In the genomic region with DNA sequence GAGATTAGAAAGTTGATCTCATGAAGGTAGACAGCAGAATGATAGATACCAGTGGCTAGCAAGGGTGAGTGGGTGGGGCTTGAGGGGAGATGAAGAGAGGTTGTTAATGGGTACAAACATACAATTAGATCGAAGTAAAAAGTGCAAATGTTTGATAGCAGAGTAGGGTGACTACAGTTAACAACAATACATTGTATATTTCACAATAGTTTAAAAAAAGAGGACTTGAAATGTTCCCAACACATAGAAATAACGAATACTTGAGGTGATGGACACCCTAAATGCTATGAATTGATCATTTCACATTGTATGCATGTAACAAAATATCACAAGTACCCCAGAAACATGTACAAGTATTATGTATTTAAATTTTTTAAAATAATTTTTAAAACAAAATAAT, we compare ENCODE assay signal across 17 cellular contexts. TPM values are rescaled to one million over a fixed set of nuclear protein-coding genes. Genes with fewer than 3 reads are reported as not detected.
DNase-seq lines count a peak whose midpoint lies in the region; ATAC-seq, FAIRE-seq and TF ChIP-seq lines count a peak whose summit lies in the region.
"Had no signal": no experiment of that assay in that cellular context is flagged by ENCODE, and none has a peak within 500 bp of the region (broad histone marks: within the 10 kb centered on the region; RNA-seq: fewer than 3 reads in every experiment).

No MANE protein-coding gene starts in this region.

- peaks cover 9% of the 10 kb centered on the region for H3K36me3 Mint-ChIP-seq in T-helper 17 cell (ENCODE audit: low read depth)
- peaks cover 9 to 30% (median 29%) of the 10 kb centered on the region in 3 donors for H3K36me3 Mint-ChIP-seq in immature natural killer cell
- H3K36me3 Mint-ChIP-seq in nephron progenitor cell (ENCODE audit: low read depth) = peaks cover 88% of the 10 kb centered on the region
- peaks cover 69% of the 10 kb centered on the region for H3K36me3 Mint-ChIP-seq in activated CD8-positive, alpha-beta T cell treated with anti-CD3 and anti-CD28 coated beads for 36 hours (ENCODE audit: low read depth)

- POLR2A ChIA-PET in A549 (lab: Yijun Ruan, JAX) = no interaction called here
- POLR2A ChIA-PET in activated CD8-positive, alpha-beta T cell treated with anti-CD3 and anti-CD28 coated beads for 36 hours (lab: Charles Lee) = no interaction called here

- intact Hi-C loops in left cardiac atrium (cut with DNase I) = no loop called here
- intact Hi-C loops in activated CD8-positive, alpha-beta T cell treated with anti-CD3 and anti-CD28 coated beads for 36 hours (cut with micrococcal nuclease) = no loop called here

- 87% methylated on average over 2 of the region's 2 CpGs for WGBS in A549 (ENCODE audit: missing lambda C conversion rate)

- no peak for ATAC-seq in A549
- no peak for ATAC-seq in T-helper 17 cell
- ATAC-seq in left cardiac atrium = no peak
- ATAC-seq in activated CD8-positive, alpha-beta T cell treated with anti-CD3 and anti-CD28 coated beads for 36 hours = no peak
- ATAC-seq: CD8-positive, alpha-beta T cell had no signal

- H3K4me1 Mint-ChIP-seq in T-helper 17 cell = peaks cover 31% of the 10 kb centered on the region
- H3K4me1 Mint-ChIP-seq in immature natural killer cell = peaks cover 58 to 93% of the 10 kb centered on the region in 2 donors
- H3K4me1 Mint-ChIP-seq in nephron progenitor cell = no peaks in the 10 kb centered on the region
- H3K4me1 Mint-ChIP-seq in activated CD8-positive, alpha-beta T cell treated with anti-CD3 and anti-CD28 coated beads for 36 hours (ENCODE audit: low read depth) = peaks cover 59% of the 10 kb centered on the region

- no peak for TF ChIP-seq EP300 in A549 (IDR thresholded peaks at IDR 0.05)

- H3K27me3 Mint-ChIP-seq in T-helper 17 cell (no peaks in the 10 kb centered on the region), immature natural killer cell (ENCODE audit: low read depth in 3 of 3) (no peaks in the 10 kb centered on the region), nephron progenitor cell (ENCODE audit: low read depth, poor library complexity) (peaks cover 4% of the 10 kb centered on the region)
- no peaks in the 10 kb centered on the region for H3K27me3 Mint-ChIP-seq in activated CD8-positive, alpha-beta T cell treated with anti-CD3 and anti-CD28 coated beads for 36 hours

- peak overlapping the region; percentile 1 for H3K27ac Mint-ChIP-seq in T-helper 17 cell
- H3K27ac Mint-ChIP-seq in immature natural killer cell = peak overlapping the region in 4 of 6 donors; percentile 5 to 53 (median 15)
- no peak overlapping the region for H3K27ac Mint-ChIP-seq in nephron progenitor cell
- H3K27ac Mint-ChIP-seq in activated CD8-positive, alpha-beta T cell treated with anti-CD3 and anti-CD28 coated beads for 36 hours = no peak overlapping the region
- H3K27ac Mint-ChIP-seq: CD8-positive, alpha-beta T cell had no signal

- no peak for TF ChIP-seq POLR2A in A549 (IDR thresholded peaks at IDR 0.05; ENCODE audit: low read length)

- no peak for TF ChIP-seq RAD21 in A549 (conservative IDR thresholded peaks at IDR 0.05 in 1 of 2, IDR thresholded peaks at IDR 0.05 in 1 of 2)

- no peak overlapping the region for H3K27ac ChIP-seq in A549
- H3K27ac ChIP-seq: 22Rv1; BLaER1 treated with 17β-estradiol and CSF1 and Interleukin-3, amounts not matched to agents 10 nM and 100 nM had no signal

- H3K4me1 ChIP-seq in A549 = 0 out of 3 replicates have a peak, but pooled peaks cover 5% of the 10 kb centered on the region

- H3K4me3 Mint-ChIP-seq in T-helper 17 cell = no peak overlapping the region
- no peak overlapping the region for H3K4me3 Mint-ChIP-seq in immature natural killer cell
- no peak overlapping the region for H3K4me3 Mint-ChIP-seq in nephron progenitor cell
- H3K4me3 Mint-ChIP-seq in activated CD8-positive, alpha-beta T cell treated with anti-CD3 and anti-CD28 coated beads for 36 hours = no peak overlapping the region
- H3K4me3 Mint-ChIP-seq: CD8-positive, alpha-beta T cell had no signal

- CTCF ChIA-PET in A549 (lab: Yijun Ruan, JAX) = no interaction called here
- CTCF ChIA-PET in activated CD8-positive, alpha-beta T cell treated with anti-CD3 and anti-CD28 coated beads for 36 hours (lab: Charles Lee) = no interaction called here

- H3K4me2 ChIP-seq in A549 = no peak overlapping the region

- TF ChIP-seq CTCF in A549 (IDR thresholded peaks at IDR 0.05) (no peak), nephron progenitor cell (IDR thresholded peaks at IDR 0.05) (no peak)
- no peak for TF ChIP-seq CTCF in activated CD8-positive, alpha-beta T cell treated with anti-CD3 and anti-CD28 coated beads for 36 hours (IDR thresholded peaks at IDR 0.05)

- peaks cover 19% of the 10 kb centered on the region for H3K9me3 ChIP-seq in A549
- H3K9me3 ChIP-seq in T-helper 17 cell (ENCODE audit: control insufficient read depth, low read length, poor library complexity, severe bottlenecking) = no peaks in the 10 kb centered on the region

- DNase-seq in NCI-H526 treated with DMSO at 0.1 percent for 48 hours (lab: John Stamatoyannopoulos, UW) (peak; percentile 23), NCI-H526 (lab: John Stamatoyannopoulos, UW) (no peak), A549 (ENCODE audit: low read depth in 1 of 2, low spot score in 1 of 2) (no peak), T-helper 17 cell (no peak), immature natural killer cell (no peak), nephron progenitor cell (no peak), left cardiac atrium (no peak)
- DNase-seq in activated CD8-positive, alpha-beta T cell treated with anti-CD3 and anti-CD28 coated beads for 36 hours = no peak
- DNase-seq: Calu3; CD8-positive, alpha-beta T cell; DMS79 treated with DMSO at 0.1 percent for 48 hours; GF-D8; GOT3; H7 had no signal

- FAIRE-seq in A549 (lab: Jason Lieb, UNC) = peak; percentile 36
- FAIRE-seq: HTR-8/SVneo had no signal

- H3K9me3 Mint-ChIP-seq in immature natural killer cell (peaks cover 0 to 6% (median under 1%) of the 10 kb centered on the region in 6 donors), nephron progenitor cell (peaks cover 54% of the 10 kb centered on the region)
- peaks cover 18% of the 10 kb centered on the region for H3K9me3 Mint-ChIP-seq in activated CD8-positive, alpha-beta T cell treated with anti-CD3 and anti-CD28 coated beads for 36 hours

- H3K4me3 ChIP-seq in A549 = no peak overlapping the region

TF ChIP-seq in A549, 52 proteins besides CTCF, POLR2A, EP300 and RAD21:
- TF ChIP-seq HOXB13 (CRISPR knock-in tag; IDR thresholded peaks at IDR 0.05; ENCODE audit: low read depth) (no peak), HEYL (CRISPR knock-in tag; IDR thresholded peaks at IDR 0.05) (no peak), NPAS2 (CRISPR knock-in tag; IDR thresholded peaks at IDR 0.05; ENCODE audit: borderline replicate concordance) (no peak), ZSCAN20 (CRISPR knock-in tag; IDR thresholded peaks at IDR 0.05) (no peak), TP53 (CRISPR knock-in tag; IDR thresholded peaks at IDR 0.05) (no peak), BHLHE40 (IDR thresholded peaks at IDR 0.05; ENCODE audit: low read depth, low read length) (no peak), SREBF2 (IDR thresholded peaks at IDR 0.05) (no peak), HDAC2 (IDR thresholded peaks at IDR 0.05) (no peak), NFE2L2 (conservative IDR thresholded peaks at IDR 0.05; ENCODE audit: low read length) (no peak)

RNA-seq across cellular contexts. Expression of gene ADAM10, which starts 47.3 kb away (rescaled TPM):
- polyA plus RNA-seq in A549 (2011; rRNA removed) (210 and 236 TPM in 2 replicates), A549 (2017; fragmentation: RNase III; extraction: RNeasy Plus Mini Kit Qiagen cat#74134 plus additional on column Dnase treatment) (177 to 200 TPM (median 196 TPM) in 3 replicates), immature natural killer cell (100 to 1,000 TPM; 136 to 314 (median 192) TPM)
- 64.7 and 64.8 TPM in 2 replicates for polyA plus RNA-seq in A549 (2012; cell fraction: cytosol; rRNA removed)
- 60.0 and 64.6 TPM in 2 replicates for polyA plus RNA-seq in A549 (2012; cell fraction: nucleus; rRNA removed)
- polyA minus RNA-seq in A549 (2011; rRNA and poly(A)+ RNA removed) = 117 TPM in 2 replicates
- total RNA-seq in T-helper 17 cell (100 to 1,000 TPM; 137 to 142 TPM), left cardiac atrium (10 to 100 TPM; 79.8 to 84.8 TPM)
- 10 to 100 TPM; 76.4 to 79.4 TPM for total RNA-seq in activated CD8-positive, alpha-beta T cell treated with anti-CD3 and anti-CD28 coated beads for 36 hours

Comparison
In these comparisons a context has a peak if more than half of its experiments do, and no peak if none do; other contexts are left out.
1. H3K27ac Mint-ChIP-seq: peak in T-helper 17 cell (single experiment) and immature natural killer cell (4 of 6); none in nephron progenitor cell (single experiment) and activated CD8-positive, alpha-beta T cell treated with anti-CD3 and anti-CD28 coated beads for 36 hours (single experiment).